Comparison of ENCODE assay signal across 23 cellular contexts in the genomic region with DNA sequence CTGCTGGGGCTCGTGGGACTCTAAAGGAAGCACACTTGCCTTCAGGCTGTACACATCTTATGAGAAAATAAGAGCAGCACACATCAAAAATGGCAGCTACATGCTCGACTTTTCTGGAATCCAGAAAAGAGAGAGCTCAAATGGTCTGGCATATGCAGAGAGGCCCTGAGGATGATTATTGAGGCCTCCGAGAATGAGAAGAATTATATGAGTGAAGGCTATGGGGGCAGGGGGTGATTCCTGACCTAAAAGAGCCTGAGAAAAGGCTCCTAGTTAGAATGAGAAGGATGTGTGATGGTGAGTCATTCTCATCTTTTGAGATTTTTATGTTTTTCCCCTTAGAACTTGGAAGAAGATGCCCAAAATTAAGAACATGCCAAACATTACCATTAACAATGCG.
DNase-seq lines count a peak whose midpoint lies in the region; ATAC-seq, FAIRE-seq and TF ChIP-seq lines count a peak whose summit lies in the region.
"Had no signal": no experiment of that assay in that cellular context is flagged by ENCODE, and none has a peak within 500 bp of the region (broad histone marks: within the 10 kb centered on the region; RNA-seq: fewer than 3 reads in every experiment).

No MANE protein-coding gene starts in this region.

- H3K79me2 ChIP-seq in astrocyte (ENCODE audit: insufficient read depth, low read length), result no peaks in the 10 kb centered on the region

- H3K36me3 Mint-ChIP-seq in astrocyte (ENCODE audit: low read depth, unreplicated experiment), result no peaks in the 10 kb centered on the region
- H3K36me3 Mint-ChIP-seq: CD14-positive monocyte had no signal

- H3K27ac Mint-ChIP-seq in astrocyte (ENCODE audit: unreplicated experiment), result peak overlapping the region; percentile 16
- H3K27ac Mint-ChIP-seq: CD4-positive, alpha-beta T cell; GM23338; H9 had no signal

- H3K9me3 Mint-ChIP-seq in astrocyte (ENCODE audit: unreplicated experiment), result peaks cover 4% of the 10 kb centered on the region
- H3K9me3 Mint-ChIP-seq: CD4-positive, alpha-beta T cell; GM23338 had no signal

- H3K27ac ChIP-seq in astrocyte (ENCODE audit: low read depth, low read length), result no peak overlapping the region
- H3K27ac ChIP-seq: A549; BLaER1 treated with 17β-estradiol and CSF1 and Interleukin-3, amounts not matched to agents 10 nM and 100 nM had no signal

- H3K9ac ChIP-seq in astrocyte (ENCODE audit: low read length), result no peak overlapping the region
- H3K9ac ChIP-seq: BLaER1 treated with 17β-estradiol and CSF1 and Interleukin-3, amounts not matched to agents 10 nM and 100 nM had no signal

- TF ChIP-seq CTCF in astrocyte (IDR thresholded peaks at IDR 0.05; ENCODE audit: insufficient read depth, low read depth, low read length), result no peak

- H3K27me3 Mint-ChIP-seq in astrocyte (ENCODE audit: low read depth, unreplicated experiment), result no peaks in the 10 kb centered on the region

- H3K36me3 ChIP-seq in astrocyte (ENCODE audit: insufficient read depth, low read length), result no peaks in the 10 kb centered on the region
- H3K36me3 ChIP-seq: BE2C; BLaER1 treated with 17β-estradiol and CSF1 and Interleukin-3, amounts not matched to agents 10 nM and 100 nM had no signal

- H3K27me3 ChIP-seq in astrocyte (ENCODE audit: insufficient read depth, low read length), result no peaks in the 10 kb centered on the region
- H3K27me3 ChIP-seq: BE2C; BLaER1 treated with 17β-estradiol and CSF1 and Interleukin-3, amounts not matched to agents 10 nM and 100 nM had no signal

- H3K4me2 ChIP-seq in astrocyte (ENCODE audit: low read length), result no peak overlapping the region
- H3K4me2 ChIP-seq: A549; BLaER1 treated with 17β-estradiol and CSF1 and Interleukin-3, amounts not matched to agents 10 nM and 100 nM; GM23338 had no signal

- H3K4me3 Mint-ChIP-seq in astrocyte (ENCODE audit: unreplicated experiment), result no peak overlapping the region
- H3K4me3 Mint-ChIP-seq: CD4-positive, alpha-beta T cell; CD8-positive, alpha-beta memory T cell; GM23338; H9 had no signal

- ATAC-seq in HG03521 (IDR thresholded peaks at IDR 0.05; ENCODE audit: unreplicated experiment), result no peak
- ATAC-seq: A549, GM23338, HCT116 had no signal

- no peak overlapping the region for H3K4me3 ChIP-seq in astrocyte (ENCODE audit: insufficient read depth, low read depth, low read length)
- H3K4me3 ChIP-seq: A549; BLaER1 treated with 17β-estradiol and CSF1 and Interleukin-3, amounts not matched to agents 10 nM and 100 nM; GM23338 had no signal

- peaks cover 24% of the 10 kb centered on the region for H3K4me1 Mint-ChIP-seq in astrocyte (ENCODE audit: low read depth, unreplicated experiment)
- H3K4me1 Mint-ChIP-seq: CD14-positive monocyte; CD8-positive, alpha-beta memory T cell had no signal

- DNase-seq in EH (ENCODE audit: low read depth), result peak; percentile 58
- no peak for DNase-seq in astrocyte (ENCODE audit: low read depth)
- DNase-seq in islet precursor cell, result peak; percentile 8
- no peak for DNase-seq in NCI-H1092 (lab: John Stamatoyannopoulos, UW)
- DNase-seq in NCI-H2107 (lab: John Stamatoyannopoulos, UW), result no peak
- DNase-seq: 8988T; ACHN; AML-193; BE2C; CD4-positive, alpha-beta T cell; CD8-positive, alpha-beta memory T cell; DMS 273 treated with DMSO at 0.1 percent for 48 hours; DMS79; H9 had no signal

- FAIRE-seq in astrocyte (lab: Jason Lieb, UNC), result no peak
- FAIRE-seq: A549, D721Med, G401.6, GM12892 had no signal

- no peak overlapping the region for H2AFZ ChIP-seq in astrocyte (ENCODE audit: low read depth, low read length)
- H2AFZ ChIP-seq: GM23338 had no signal

- no peaks in the 10 kb centered on the region for H4K20me1 ChIP-seq in astrocyte (ENCODE audit: insufficient read depth, low read length)
- H4K20me1 ChIP-seq: BLaER1 treated with 17β-estradiol and CSF1 and Interleukin-3, amounts not matched to agents 10 nM and 100 nM had no signal

- peaks cover 12% of the 10 kb centered on the region for H3K4me1 ChIP-seq in astrocyte (ENCODE audit: insufficient read depth, low read length)
- H3K4me1 ChIP-seq: BE2C; BLaER1 treated with 17β-estradiol and CSF1 and Interleukin-3, amounts not matched to agents 10 nM and 100 nM had no signal

- H3K9me3 ChIP-seq in astrocyte (ENCODE audit: insufficient read depth, low read depth, low read length), result no peaks in the 10 kb centered on the region
- H3K9me3 ChIP-seq: A549, BE2C had no signal

Comparison
In these comparisons a context has a peak if more than half of its experiments do, and no peak if none do; other contexts are left out.
1. DNase-seq: peak in EH (single experiment) and islet precursor cell (single experiment); none in astrocyte (single experiment), NCI-H1092 (single experiment) and NCI-H2107 (single experiment).